In the genomic region with DNA sequence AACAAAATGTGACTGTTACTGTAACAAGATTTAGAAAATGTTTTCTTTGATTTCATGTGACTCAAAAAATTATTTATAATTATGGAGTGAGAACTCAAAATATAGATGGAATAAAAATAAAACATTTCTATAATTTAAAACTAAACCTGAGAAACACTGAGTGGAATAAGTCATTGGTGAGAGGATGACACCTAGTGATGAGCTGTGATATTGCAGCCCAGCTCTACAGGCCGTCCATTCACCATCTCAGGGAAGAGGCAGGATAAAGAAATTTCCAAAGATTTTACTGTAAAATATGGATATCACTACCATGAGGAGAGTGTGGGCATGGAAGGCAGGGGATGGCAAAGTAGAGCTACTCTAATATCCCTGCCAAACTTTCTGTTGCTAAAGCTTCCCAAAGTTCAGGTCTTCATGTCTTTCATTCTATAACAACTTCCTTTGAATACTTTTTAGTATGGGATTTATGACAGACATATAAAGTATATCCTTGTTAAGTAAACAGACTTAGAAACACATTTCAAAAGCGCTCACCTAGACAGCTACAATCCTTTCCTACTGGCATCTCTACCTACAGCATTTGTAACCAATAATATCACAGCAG, we compare ENCODE assay signal across 8 cellular contexts.
DNase-seq lines count a peak whose midpoint lies in the region; ATAC-seq and TF ChIP-seq lines count a peak whose summit lies in the region.

No MANE protein-coding gene starts in this region.

- H3K4me1 ChIP-seq in DND-41 (ENCODE audit: insufficient read depth, low read length), result no peaks in the 10 kb centered on the region
- no peaks in the 10 kb centered on the region for H3K4me1 ChIP-seq in Karpas-422 (ENCODE audit: low read length)
- peaks cover 8% of the 10 kb centered on the region for H3K4me1 ChIP-seq in mammary epithelial cell (ENCODE audit: insufficient read depth, low read length)

- H3K36me3 Mint-ChIP-seq in nephron progenitor cell (ENCODE audit: low read depth), result no peaks in the 10 kb centered on the region
- H3K36me3 Mint-ChIP-seq in activated CD4-positive, alpha-beta T cell treated with anti-CD3 and anti-CD28 coated beads, Interleukin-2, amount 10 ng/mL, durations not matched to agents 24 days and 14 days (ENCODE audit: low read depth), result peaks cover 14% of the 10 kb centered on the region

- no peak overlapping the region for H2AFZ ChIP-seq in DND-41 (ENCODE audit: low read depth, low read length)
- H2AFZ ChIP-seq in Karpas-422 (ENCODE audit: low read length), result no peak overlapping the region
- no peak overlapping the region for H2AFZ ChIP-seq in mammary epithelial cell (ENCODE audit: low read depth, low read length)

- H3K27ac Mint-ChIP-seq in nephron progenitor cell, result no peak overlapping the region
- H3K27ac Mint-ChIP-seq in activated CD4-positive, alpha-beta T cell treated with anti-CD3 and anti-CD28 coated beads, Interleukin-2, amount 10 ng/mL, durations not matched to agents 24 days and 14 days, result no peak overlapping the region

- BruUV-seq in mammary epithelial cell (replicated peaks; lab: Mats Ljungman, UMichigan), result no TSS peak

- H3K9me2 ChIP-seq in Karpas-422 (replicated peaks; ENCODE audit: insufficient read depth, low read length), result no peaks in the 10 kb centered on the region

- H3K9me3 ChIP-seq in DND-41 (ENCODE audit: insufficient read depth, low read length, severe bottlenecking) (peaks cover 4% of the 10 kb centered on the region), Karpas-422 (ENCODE audit: low read length) (peaks cover 13% of the 10 kb centered on the region), mammary epithelial cell (replicated peaks; ENCODE audit: insufficient read depth, low read length) (peaks cover 3% of the 10 kb centered on the region)

- H3K36me3 ChIP-seq in DND-41 (ENCODE audit: insufficient read depth, low read length), result peaks cover 6% of the 10 kb centered on the region; the same call in 1 of the 2 replicates
- H3K36me3 ChIP-seq in Karpas-422 (ENCODE audit: insufficient read depth, low read length), result peaks cover 14% of the 10 kb centered on the region
- no peaks in the 10 kb centered on the region for H3K36me3 ChIP-seq in mammary epithelial cell (ENCODE audit: insufficient read depth, low read length)

- ATAC-seq in DND-41 (ENCODE audit: insufficient read depth, low read depth) (0 out of 3 replicates have a peak, but pooled peaks have one; percentile 42), GM21515 (IDR thresholded peaks at IDR 0.05; ENCODE audit: unreplicated experiment) (no peak), HG03095 (IDR thresholded peaks at IDR 0.05; ENCODE audit: unreplicated experiment) (no peak)

- H3K9ac ChIP-seq in DND-41 (ENCODE audit: low read depth, low read length), result no peak overlapping the region
- no peak overlapping the region for H3K9ac ChIP-seq in Karpas-422 (ENCODE audit: low read length)
- H3K9ac ChIP-seq in mammary epithelial cell (ENCODE audit: insufficient read depth, low read length), result no peak overlapping the region

- H3K4me1 Mint-ChIP-seq in nephron progenitor cell, result peaks cover 6% of the 10 kb centered on the region
- peaks cover 6% of the 10 kb centered on the region for H3K4me1 Mint-ChIP-seq in activated CD4-positive, alpha-beta T cell treated with anti-CD3 and anti-CD28 coated beads, Interleukin-2, amount 10 ng/mL, durations not matched to agents 24 days and 14 days

- H3K27me3 ChIP-seq in DND-41 (ENCODE audit: insufficient read depth, low read length, poor library complexity), result no peaks in the 10 kb centered on the region
- H3K27me3 ChIP-seq in Karpas-422 (ENCODE audit: low read length), result no peaks in the 10 kb centered on the region
- no peaks in the 10 kb centered on the region for H3K27me3 ChIP-seq in mammary epithelial cell (ENCODE audit: insufficient read depth, low read length)

- no peak overlapping the region for H3K4me3 Mint-ChIP-seq in nephron progenitor cell
- H3K4me3 Mint-ChIP-seq in activated CD4-positive, alpha-beta T cell treated with anti-CD3 and anti-CD28 coated beads, Interleukin-2, amount 10 ng/mL, durations not matched to agents 24 days and 14 days, result no peak overlapping the region

- peak; percentile 81 for TF ChIP-seq CTCF in DND-41 (IDR thresholded peaks at IDR 0.05; ENCODE audit: borderline replicate concordance, extremely low read depth, low read length, poor library complexity, severe bottlenecking)
- peak; percentile 72 to 90 for TF ChIP-seq CTCF in mammary epithelial cell (conservative IDR thresholded peaks at IDR 0.05 in 1 of 2, IDR thresholded peaks at IDR 0.05 in 1 of 2; ENCODE audit: extremely low read depth in 1 of 2, insufficient read depth in 1 of 2, low read depth in 1 of 2, low read length in 2 of 2)
- peak; percentile 35 for TF ChIP-seq CTCF in nephron progenitor cell (IDR thresholded peaks at IDR 0.05)

- peaks cover 18% of the 10 kb centered on the region for H3K9me3 Mint-ChIP-seq in nephron progenitor cell
- peaks cover 13% of the 10 kb centered on the region for H3K9me3 Mint-ChIP-seq in activated CD4-positive, alpha-beta T cell treated with anti-CD3 and anti-CD28 coated beads, Interleukin-2, amount 10 ng/mL, durations not matched to agents 24 days and 14 days

- in situ Hi-C loops in mammary epithelial cell (cut with MboI; ENCODE audit: low sequenced_read_pairs in 2 of 2), result no loop called here

- WGBS in mammary epithelial cell (ENCODE audit: low coverage, missing lambda C conversion rate), result 95% methylated on average over 2 of the region's 2 CpGs

- intact Hi-C loops in mammary epithelial cell (cut with micrococcal nuclease), result loop anchor here (1.0 kb wide), 4 partner anchors 91 to 428 kb away; no protein-coding TSS in a partner anchor
- intact Hi-C loops in activated CD4-positive, alpha-beta T cell treated with anti-CD3 and anti-CD28 coated beads, Interleukin-2, amount 10 ng/mL, durations not matched to agents 24 days and 14 days (cut with micrococcal nuclease), result loop anchor here (10.0 kb wide), 1 partner anchor 410 kb away; no protein-coding TSS in a partner anchor

- DNase-seq in DND-41 (peak; percentile 34), Karpas-422 (peak; percentile 76), mammary epithelial cell (peak; percentile 31), nephron progenitor cell (no peak), HuH-7.5 (ENCODE audit: low spot score) (no peak)
- no peak for DNase-seq in activated CD4-positive, alpha-beta T cell treated with anti-CD3 and anti-CD28 coated beads, Interleukin-2, amount 10 ng/mL, durations not matched to agents 24 days and 14 days

- no peaks in the 10 kb centered on the region for H4K20me1 ChIP-seq in DND-41 (ENCODE audit: insufficient read depth, low read length)
- no peaks in the 10 kb centered on the region for H4K20me1 ChIP-seq in Karpas-422 (ENCODE audit: insufficient read depth, low read depth, low read length)
- no peaks in the 10 kb centered on the region for H4K20me1 ChIP-seq in mammary epithelial cell (ENCODE audit: insufficient read depth, low read length)

- CTCF ChIA-PET in mammary epithelial cell (lab: Charles Lee; ENCODE audit: low non-redundant PET), result interaction anchor here (0.6 to 1.4 kb wide), 4 partner anchors 278 to 770 kb away, joined by 3 to 10 read pairs (median 7); no protein-coding TSS in a partner anchor

- dilution Hi-C loops in mammary epithelial cell (cut with HindIII; ENCODE audit: low sequenced_read_pairs), result no loop called here

- H3K79me2 ChIP-seq in DND-41 (ENCODE audit: insufficient read depth, low read length) (no peaks in the 10 kb centered on the region), Karpas-422 (ENCODE audit: low read length) (no peaks in the 10 kb centered on the region; the same call in none of the 2 replicates), mammary epithelial cell (ENCODE audit: insufficient read depth, low read length) (no peaks in the 10 kb centered on the region)

- H3K27me3 Mint-ChIP-seq in nephron progenitor cell (ENCODE audit: low read depth, poor library complexity), result no peaks in the 10 kb centered on the region
- H3K27me3 Mint-ChIP-seq in activated CD4-positive, alpha-beta T cell treated with anti-CD3 and anti-CD28 coated beads, Interleukin-2, amount 10 ng/mL, durations not matched to agents 24 days and 14 days, result no peaks in the 10 kb centered on the region

- no peak overlapping the region for H3K27ac ChIP-seq in DND-41 (ENCODE audit: low read length)
- H3K27ac ChIP-seq in Karpas-422 (ENCODE audit: low read length), result no peak overlapping the region
- H3K27ac ChIP-seq in mammary epithelial cell (ENCODE audit: insufficient read depth, low read depth, low read length), result no peak overlapping the region

- H3K4me3 ChIP-seq in DND-41 (ENCODE audit: low read depth in 1 of 2, low read length in 2 of 2), result no peak overlapping the region
- no peak overlapping the region for H3K4me3 ChIP-seq in Karpas-422 (ENCODE audit: low read length)
- H3K4me3 ChIP-seq in mammary epithelial cell (replicated peaks in 1 of 3; ENCODE audit: insufficient read depth in 1 of 3, low read depth in 2 of 3, low read length in 3 of 3), result no peak overlapping the region

- H3K4me2 ChIP-seq in DND-41 (ENCODE audit: insufficient read depth, low read length) (no peak overlapping the region), Karpas-422 (ENCODE audit: low read depth, low read length, poor library complexity, severe bottlenecking) (no peak overlapping the region), mammary epithelial cell (ENCODE audit: insufficient read depth, low read depth, low read length) (no peak overlapping the region)

Comparison
In these comparisons a context has a peak if more than half of its experiments do, and no peak if none do; other contexts are left out.
1. DNase-seq: peak in DND-41 (single experiment), Karpas-422 (single experiment) and mammary epithelial cell (single experiment); none in nephron progenitor cell (single experiment), HuH-7.5 (single experiment) and activated CD4-positive, alpha-beta T cell treated with anti-CD3 and anti-CD28 coated beads, Interleukin-2, amount 10 ng/mL, durations not matched to agents 24 days and 14 days (single experiment).
2. Peak in every context shown above with its lines, with median percentiles within 50 percentile points of each other: CTCF ChIP-seq.